In genomic region chrX:40016702-40017101, GRCh38 we compare ENCODE assay signal across 2 cellular contexts.
TF ChIP-seq lines count a peak whose summit lies in the region.

No MANE protein-coding gene starts in this region.

TF ChIP-seq in HEK293, 187 proteins besides CTCF, POLR2A, EP300 and RAD21:
- no peak for TF ChIP-seq PBX3 (CRISPR knock-in tag; IDR thresholded peaks at IDR 0.05)
- TF ChIP-seq SETDB1 (IDR thresholded peaks at IDR 0.05; ENCODE audit: insufficient read length, low read length): peak; percentile 65
- 0 out of 2 replicates have a peak, but pooled peaks have one; percentile 12 for TF ChIP-seq ZNF280D (tag by site-specific recombination; IDR thresholded peaks at IDR 0.05)

TF ChIP-seq in K562, 482 proteins besides CTCF, POLR2A, EP300 and RAD21:
- TF ChIP-seq EZH2 (IDR thresholded peaks at IDR 0.05; ENCODE audit: borderline replicate concordance, low read depth, low read length) (no peak), ELF1 (tag; IDR thresholded peaks at IDR 0.05) (no peak), YY1 (IDR thresholded peaks at IDR 0.05; ENCODE audit: borderline replicate concordance in 1 of 3, control insufficient read depth in 1 of 3, extremely low read depth in 1 of 3, insufficient read depth in 3 of 3, insufficient read length in 1 of 3, insufficient replicate concordance in 2 of 3, low read depth in 1 of 3, low read length in 2 of 3) (peak in 2 of 3 experiments; percentile 7 to 80), RFX1 (IDR thresholded peaks at IDR 0.05) (no peak)
